8 cellular contexts compared by ENCODE assay signal in the genomic region with DNA sequence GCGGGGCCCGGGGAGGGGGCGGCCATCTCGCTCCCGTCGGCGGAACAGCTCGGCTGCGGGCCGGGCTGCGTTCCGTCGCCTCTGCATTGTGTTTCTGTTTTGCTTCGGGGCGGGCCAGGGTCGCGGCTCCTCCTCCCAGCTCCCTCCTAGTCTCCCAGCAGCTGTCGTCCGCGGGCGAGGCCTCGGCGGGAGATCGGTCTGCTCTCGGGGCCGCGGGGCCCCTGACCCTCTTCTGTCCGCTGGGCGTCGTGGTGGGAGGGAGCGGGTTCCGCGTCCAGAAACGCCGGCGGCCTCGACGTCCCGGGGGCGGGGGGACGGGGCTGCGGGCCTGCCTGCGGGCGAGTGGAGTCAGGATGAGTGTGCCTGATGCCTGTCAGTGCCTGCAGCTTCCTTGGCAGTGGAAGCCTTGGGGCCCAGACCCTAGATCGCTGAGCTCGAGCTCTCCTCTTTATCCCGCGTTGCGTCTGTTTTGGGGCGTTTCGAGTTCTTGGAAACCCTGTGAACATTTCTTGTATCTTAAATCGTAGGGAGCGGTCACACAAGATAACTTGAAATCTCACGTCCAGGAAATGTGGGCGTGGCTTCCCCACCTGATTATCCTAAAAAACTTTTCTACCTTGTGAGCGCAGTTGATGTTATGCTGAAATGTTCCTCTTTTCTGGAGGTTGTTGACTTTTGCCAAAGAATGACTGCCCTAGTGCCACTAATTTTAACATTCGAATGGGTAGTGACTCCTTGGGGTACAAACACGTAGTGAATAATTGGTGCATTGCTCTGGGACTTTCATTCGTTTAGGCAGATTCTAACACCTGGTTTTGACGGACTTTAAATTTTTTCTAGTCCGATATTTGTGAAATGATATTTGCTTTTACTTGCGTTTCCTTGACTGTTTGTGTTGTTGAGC. TPM values are rescaled to one million over a fixed set of nuclear protein-coding genes. Genes with fewer than 3 reads are reported as not detected.
DNase-seq lines count a peak whose midpoint lies in the region; ATAC-seq and TF ChIP-seq lines count a peak whose summit lies in the region.

No MANE protein-coding gene starts in this region.

- H3K27ac Mint-ChIP-seq in activated CD4-positive, alpha-beta memory T cell treated with anti-CD3 and anti-CD28 coated beads for 36 hours, result peak overlapping the region; percentile 97
- H3K27ac Mint-ChIP-seq in naive thymus-derived CD8-positive, alpha-beta T cell, result peak overlapping the region; percentile 90 to 98 (median 96)

- peaks cover 38% of the 10 kb centered on the region for H3K4me1 Mint-ChIP-seq in activated CD4-positive, alpha-beta memory T cell treated with anti-CD3 and anti-CD28 coated beads for 36 hours (ENCODE audit: low read depth)
- H3K4me1 Mint-ChIP-seq in naive thymus-derived CD8-positive, alpha-beta T cell, result peaks cover 21 to 51% (median 44%) of the 10 kb centered on the region in 4 donors

- H3K36me3 ChIP-seq in urinary bladder (ENCODE audit: insufficient read depth), result no peaks in the 10 kb centered on the region

- POLR2A ChIA-PET in activated CD4-positive, alpha-beta memory T cell treated with anti-CD3 and anti-CD28 coated beads for 36 hours (lab: Charles Lee), result interaction anchor here (0.8 to 2.4 kb wide), 16 partner anchors 8 to 1244 kb away, joined by 3 to 31 read pairs (median 4); a partner anchor contains a TSS
- POLR2A ChIA-PET in naive thymus-derived CD8-positive, alpha-beta T cell (lab: Charles Lee), result interaction anchor here (0.6 to 6.1 kb wide), 26 partner anchors 9 to 1243 kb away, joined by 3 to 207 read pairs (median 5); a partner anchor contains a TSS

- no peaks in the 10 kb centered on the region for H3K27me3 Mint-ChIP-seq in activated CD4-positive, alpha-beta memory T cell treated with anti-CD3 and anti-CD28 coated beads for 36 hours
- no peaks in the 10 kb centered on the region for H3K27me3 Mint-ChIP-seq in naive thymus-derived CD8-positive, alpha-beta T cell

- peaks cover 24% of the 10 kb centered on the region for H3K36me3 Mint-ChIP-seq in activated CD4-positive, alpha-beta memory T cell treated with anti-CD3 and anti-CD28 coated beads for 36 hours
- H3K36me3 Mint-ChIP-seq in naive thymus-derived CD8-positive, alpha-beta T cell, result peaks cover 7 to 29% (median 8%) of the 10 kb centered on the region in 3 donors

- peak overlapping the region; percentile 90 for H3K4me3 Mint-ChIP-seq in activated CD4-positive, alpha-beta memory T cell treated with anti-CD3 and anti-CD28 coated beads for 36 hours
- peak overlapping the region; percentile 88 to 99 (median 94) for H3K4me3 Mint-ChIP-seq in naive thymus-derived CD8-positive, alpha-beta T cell

- CTCF ChIA-PET in activated CD4-positive, alpha-beta memory T cell treated with anti-CD3 and anti-CD28 coated beads for 36 hours (lab: Charles Lee), result interaction anchor here (0.6 to 2.6 kb wide), 13 partner anchors 9 to 255 kb away, joined by 3 to 20 read pairs (median 4); no protein-coding TSS in a partner anchor

- ATAC-seq in GM18520 (IDR thresholded peaks at IDR 0.05; ENCODE audit: unreplicated experiment), result peak; percentile 9
- ATAC-seq in HG03095 (IDR thresholded peaks at IDR 0.05; ENCODE audit: unreplicated experiment), result peak; percentile 33
- ATAC-seq in naive thymus-derived CD8-positive, alpha-beta T cell, result peak; percentile 64 to 67

- intact Hi-C loops in activated CD4-positive, alpha-beta memory T cell treated with anti-CD3 and anti-CD28 coated beads for 36 hours (cut with micrococcal nuclease), result loop anchor here (1.0 to 2.0 kb wide), 8 partner anchors 10 to 185 kb away; a partner anchor contains a TSS

- no peak for TF ChIP-seq CTCF in fibroblast of pulmonary artery (IDR thresholded peaks at IDR 0.05; ENCODE audit: low read length, missing control alignments)

- peak overlapping the region; percentile 98 for H3K27ac ChIP-seq in urinary bladder (ENCODE audit: low read depth)

- no peaks in the 10 kb centered on the region for H3K4me1 ChIP-seq in urinary bladder (ENCODE audit: insufficient read depth)

- whole genome bisulfite sequencing in urinary bladder, result under 1% methylated on average over 62 of the region's 62 CpGs

- H3K4me3 ChIP-seq in fibroblast of pulmonary artery (replicated peaks; ENCODE audit: low read depth, low read length) (peak overlapping the region; percentile 90), urinary bladder (ENCODE audit: low read depth, low read length) (peak overlapping the region; percentile 83)

- DNase-seq in C1 segment of cervical spinal cord (lab: John Stamatoyannopoulos, UW), result peak in 13 of 14 donors; percentile 31 to 88 (median 80)
- peak; percentile 86 for DNase-seq in NCI-H2227 (lab: John Stamatoyannopoulos, UW; ENCODE audit: unreplicated experiment)
- DNase-seq in activated CD4-positive, alpha-beta memory T cell treated with anti-CD3 and anti-CD28 coated beads for 36 hours, result peak; percentile 79
- peak; percentile 64 for DNase-seq in fibroblast of pulmonary artery (ENCODE audit: low read depth)
- DNase-seq in naive thymus-derived CD8-positive, alpha-beta T cell, result peak in 4 of 10 donors; percentile 10 to 43 (median 19)

- no peaks in the 10 kb centered on the region for H3K9me3 Mint-ChIP-seq in activated CD4-positive, alpha-beta memory T cell treated with anti-CD3 and anti-CD28 coated beads for 36 hours
- H3K9me3 Mint-ChIP-seq in naive thymus-derived CD8-positive, alpha-beta T cell, result peaks cover 0 to 5% (median 0%) of the 10 kb centered on the region in 9 donors

RNA-seq across cellular contexts. Expression of a gene that starts 0.7 kb away (rescaled TPM):
- 10 to 100 TPM; 27.7 to 30.0 TPM for total RNA-seq in activated CD4-positive, alpha-beta memory T cell treated with anti-CD3 and anti-CD28 coated beads for 36 hours
- total RNA-seq in naive thymus-derived CD8-positive, alpha-beta T cell, result 10 to 100 TPM; 80.7 to 93.6 TPM
- 10 to 100 TPM; 21.6 to 30.3 (median 27.7) TPM for polyA plus RNA-seq in naive thymus-derived CD8-positive, alpha-beta T cell
- total RNA-seq in urinary bladder, result 130 TPM
- 21.4 TPM for polyA plus RNA-seq in urinary bladder

Comparison
In these comparisons a context has a peak if more than half of its experiments do, and no peak if none do; other contexts are left out.
1. ATAC-seq: peak in every context shown above with its lines; median percentile 66 in naive thymus-derived CD8-positive, alpha-beta T cell; 33 in HG03095; 9 in GM18520.